ENCODE assay signal across 8 cellular contexts in the genomic region with DNA sequence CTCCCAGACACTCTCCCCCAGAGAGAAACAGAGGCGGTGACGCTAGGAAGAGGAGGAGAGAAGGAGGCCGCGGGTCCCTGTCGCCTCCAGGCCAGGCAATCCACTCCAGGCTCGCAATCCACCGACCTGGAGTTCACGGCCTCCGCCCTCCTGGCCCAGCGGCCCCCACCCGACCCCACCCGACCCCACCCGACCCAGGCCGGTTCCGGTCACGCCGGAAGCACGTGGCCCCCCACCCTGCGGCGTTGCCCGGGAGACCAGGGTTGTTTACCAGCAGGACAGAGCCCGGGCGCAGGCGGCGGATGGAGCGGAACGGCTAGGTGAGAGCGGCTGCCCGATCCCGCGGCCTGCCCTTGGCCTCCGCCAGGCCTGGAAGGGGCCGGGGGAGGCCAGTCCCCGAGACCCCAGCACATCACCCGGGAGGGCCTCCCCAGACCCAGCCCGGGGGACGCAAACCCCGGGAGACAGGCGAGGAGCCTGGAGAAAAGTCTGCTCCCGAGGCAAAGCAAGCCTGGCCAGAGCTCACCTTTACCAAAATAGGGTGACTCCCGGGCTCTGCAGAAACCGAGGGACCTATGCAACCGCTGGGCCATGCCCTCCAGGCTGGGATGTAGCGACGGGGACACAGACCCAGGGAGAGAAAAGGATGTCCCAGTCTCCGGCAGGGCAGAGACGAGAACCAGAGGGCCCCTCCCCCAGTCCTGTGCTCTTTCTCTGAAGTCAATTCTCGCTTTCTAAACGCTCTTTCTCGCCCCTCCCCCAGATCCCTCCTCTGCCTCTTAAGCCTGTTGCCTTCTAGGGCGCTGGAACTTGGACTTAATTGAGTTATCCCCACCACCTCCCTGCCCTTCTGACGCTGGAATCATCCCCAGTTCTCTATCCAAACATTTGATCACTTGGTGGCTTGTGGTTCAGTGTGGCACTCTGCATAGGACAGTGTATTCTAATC. TPM values are rescaled to one million over a fixed set of nuclear protein-coding genes. Genes with fewer than 3 reads are reported as not detected.
DNase-seq lines count a peak whose midpoint lies in the region; ATAC-seq and TF ChIP-seq lines count a peak whose summit lies in the region.

A gene with protein sequence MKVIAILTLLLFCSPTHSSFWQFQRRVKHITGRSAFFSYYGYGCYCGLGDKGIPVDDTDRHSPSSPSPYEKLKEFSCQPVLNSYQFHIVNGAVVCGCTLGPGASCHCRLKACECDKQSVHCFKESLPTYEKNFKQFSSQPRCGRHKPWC (minus strand): TSS at position 685 of the 949 bp plus-strand sequence. CDS start 9,155 bp downstream, outside the sequence.
Gene UBXN10, plus strand, starts transcription at position 263 of the 949 bp plus-strand sequence. CDS start 4,466 bp downstream, outside the sequence.

- H3K27ac ChIP-seq in H9 (ENCODE audit: insufficient read length, low read depth, low read length) (no peak within 1 kb of the TSS), coronary artery (no peak within 1 kb of the TSS)

- H3K14ac ChIP-seq in H9 (ENCODE audit: insufficient read depth, low read length): peak within 1 kb of the TSS; percentile 92; the same call in 1 of the 2 replicates

- peak within 1 kb of the TSS; percentile 63 for H2BK120ac ChIP-seq in H9 (ENCODE audit: low read depth, low read length, poor library complexity, severe bottlenecking)

- DNase-seq in H9 (peak; percentile 74), coronary artery (ENCODE audit: low spot score) (no peak), mucosa of gallbladder (ENCODE audit: low spot score) (peak; percentile 56)
- DNase-seq in activated CD4-positive, alpha-beta T cell treated with anti-CD3 and anti-CD28 coated beads for 24 hours (ENCODE audit: low read depth in 2 of 2): peak; percentile 62 to 67
- DNase-seq in stimulated activated naive CD4-positive, alpha-beta T cell (lab: John Stamatoyannopoulos, UW): peak; percentile 9 to 53 (median 34)

- H3K27ac Mint-ChIP-seq in H9: peak within 1 kb of the TSS in 2 of 3 experiments; percentile 76 to 81; a peak in 2 of 7 replicates

- no peak within 1 kb of the TSS for H2BK20ac ChIP-seq in H9 (ENCODE audit: low read depth, low read length, poor library complexity, severe bottlenecking)

- no peak for TF ChIP-seq CTCF in H9 (conservative IDR thresholded peaks at IDR 0.05)
- no peak for TF ChIP-seq CTCF in coronary artery (IDR thresholded peaks at IDR 0.05)

- ATAC-seq in HG02884 (IDR thresholded peaks at IDR 0.05; ENCODE audit: unreplicated experiment) (no peak), HG03135 (IDR thresholded peaks at IDR 0.05; ENCODE audit: unreplicated experiment) (no peak), GM21529 (IDR thresholded peaks at IDR 0.05; ENCODE audit: unreplicated experiment) (no peak)

- H2BK15ac ChIP-seq in H9 (ENCODE audit: low read depth, low read length): no peak within 1 kb of the TSS

- no peak within 1 kb of the TSS for H3T11ph ChIP-seq in H9 (ENCODE audit: low read length)

- peak within 1 kb of the TSS; percentile 70 for H4K91ac ChIP-seq in H9 (ENCODE audit: insufficient read length, low read depth, low read length)

- peaks cover 0 to 3% of the 10 kb centered on the region in 2 experiments; a peak in 3 of 5 replicates for H3K9me3 Mint-ChIP-seq in H9

- H3K4me3 ChIP-seq in coronary artery: peak within 1 kb of the TSS; percentile 63

- H3K18ac ChIP-seq in H9 (ENCODE audit: insufficient read length, low read depth, low read length): peak within 1 kb of the TSS; percentile 89

- H3K9ac ChIP-seq in H9 (ENCODE audit: extremely low read depth, insufficient read length, low read length): no peak within 1 kb of the TSS

- no peak within 1 kb of the TSS for H4K5ac ChIP-seq in H9 (ENCODE audit: insufficient read length, low read depth, low read length)

- H4K8ac ChIP-seq in H9 (replicated peaks; ENCODE audit: insufficient read length, low read depth, low read length): no peak within 1 kb of the TSS

- WGBS in H9 (ENCODE audit: extremely low coverage, insufficient read length, low lambda C conversion rate): no CpG with 5 or more reads among the region's 52 CpGs

- H3K9me3 ChIP-seq in H9 (ENCODE audit: control insufficient read depth, low read depth, low read length): no peaks in the 10 kb centered on the region

- no peaks in the 10 kb centered on the region for H3K36me3 Mint-ChIP-seq in H9 (ENCODE audit: insufficient read depth in 1 of 3, low read depth in 3 of 3)

- H3K4me1 Mint-ChIP-seq in H9: peaks cover 20 to 21% of the 10 kb centered on the region in 2 experiments

- no peaks in the 10 kb centered on the region for H3K79me1 ChIP-seq in H9 (ENCODE audit: insufficient read depth, low read depth, low read length, poor library complexity, severe bottlenecking)

- no peaks in the 10 kb centered on the region; the same call in 1 of the 2 replicates for H3K27me3 ChIP-seq in H9 (ENCODE audit: insufficient read depth, low read length)

- H3K4ac ChIP-seq in H9 (ENCODE audit: low read depth, low read length): no peak within 1 kb of the TSS

- no peak within 1 kb of the TSS for H3K23ac ChIP-seq in H9 (ENCODE audit: insufficient read length, low read depth, low read length)

- H2BK12ac ChIP-seq in H9 (ENCODE audit: insufficient read length, low read depth, low read length): peak within 1 kb of the TSS; percentile 28

- peak within 1 kb of the TSS; percentile 70 to 86 for H3K4me3 Mint-ChIP-seq in H9

- peak within 1 kb of the TSS; percentile 90 for H3K4me2 ChIP-seq in H9 (ENCODE audit: insufficient read depth, insufficient read length, low read length)

- H3K4me1 ChIP-seq in H9 (ENCODE audit: insufficient read depth, low read length): 0 out of 2 replicates have a peak, but pooled peaks cover 3% of the 10 kb centered on the region

- no peak within 1 kb of the TSS for H2AK5ac ChIP-seq in H9 (ENCODE audit: insufficient read length, low read length)

- H3K23me2 ChIP-seq in H9 (ENCODE audit: insufficient read length, low read depth, low read length, poor library complexity, severe bottlenecking): peaks cover 6% of the 10 kb centered on the region

- H4K20me1 ChIP-seq in H9 (ENCODE audit: control insufficient read depth, insufficient read depth, insufficient read length): no peaks in the 10 kb centered on the region

- H3K79me2 ChIP-seq in H9 (ENCODE audit: insufficient read depth, low read length): no peaks in the 10 kb centered on the region

- H2AFZ ChIP-seq in H9 (ENCODE audit: low read length): no peak within 1 kb of the TSS

- H3K56ac ChIP-seq in H9 (ENCODE audit: insufficient read length, low read depth, low read length): no peak within 1 kb of the TSS

- no peak within 1 kb of the TSS for H2BK5ac ChIP-seq in H9 (ENCODE audit: insufficient read length, low read length)

- peaks cover 86% of the 10 kb centered on the region for H3K27me3 Mint-ChIP-seq in H9 (ENCODE audit: low read depth)

RNA-seq across cellular contexts. Expression of the first gene that starts in this region (rescaled TPM):
- total RNA-seq in H9 (2021): not detected in 2 replicates
- total RNA-seq in mucosa of gallbladder: not detected

RNA-seq across cellular contexts. Expression of gene UBXN10, which starts in this region (rescaled TPM):
- 0.59 and 0.90 TPM in 2 replicates for total RNA-seq in H9 (2021)
- 2.3 TPM for total RNA-seq in mucosa of gallbladder

Comparison
In these comparisons a context has a peak if more than half of its experiments do, and no peak if none do; other contexts are left out.
1. Peak in DNase-seq and H3K4me2 ChIP-seq in H9; RNA of the genes that start here not detected or under 1 TPM.